11 cellular contexts compared by ENCODE assay signal in the genomic region with DNA sequence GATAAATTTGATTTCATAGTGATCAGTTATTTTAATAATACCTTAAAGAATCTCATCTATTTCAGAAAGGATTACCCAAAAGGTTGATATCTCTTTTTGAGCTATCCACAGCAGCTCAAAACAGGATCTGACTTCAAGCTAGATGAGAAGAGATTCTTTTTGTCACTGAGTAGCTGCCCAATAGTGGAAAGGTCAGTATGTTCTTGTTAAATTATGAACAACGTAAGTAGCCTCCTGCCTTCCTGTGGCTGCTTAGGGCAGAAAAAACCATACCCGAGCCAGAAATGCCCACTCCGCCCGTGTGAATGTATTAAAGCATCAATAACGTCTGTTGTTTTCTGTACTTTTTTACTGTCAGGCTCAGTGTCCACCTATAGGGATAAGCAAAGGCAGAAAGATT.
"Had no signal": no experiment of that assay in that cellular context is flagged by ENCODE, and none has a peak within 500 bp of the region (broad histone marks: within the 10 kb centered on the region; RNA-seq: fewer than 3 reads in every experiment).

No MANE protein-coding gene starts in this region.

- DNase-seq: GM23248, GOT3, H7, H9, HCEC 1CT, HFFc6 had no signal

- H3K36me3 ChIP-seq: HAP-1 had no signal

- H3K4me2 ChIP-seq: GM23338 had no signal

- FAIRE-seq: H1, H54 had no signal

- H3K9me3 ChIP-seq: HAP-1 had no signal

- H3K27ac ChIP-seq: GM23248 had no signal

- H3K9ac ChIP-seq: GM23248 had no signal

- H3K27ac Mint-ChIP-seq: GM23338, H9, HFFc6 had no signal

- H3K4me3 ChIP-seq: GM23248, GM23338, HAP-1 had no signal

- ATAC-seq: GM23338, HCT116 had no signal

- H2AFZ ChIP-seq: GM23248, GM23338 had no signal

- H3K4me1 ChIP-seq: HAP-1 had no signal

- H3K4me3 Mint-ChIP-seq: GM23338, H9, HFFc6 had no signal
